In the genomic region with DNA sequence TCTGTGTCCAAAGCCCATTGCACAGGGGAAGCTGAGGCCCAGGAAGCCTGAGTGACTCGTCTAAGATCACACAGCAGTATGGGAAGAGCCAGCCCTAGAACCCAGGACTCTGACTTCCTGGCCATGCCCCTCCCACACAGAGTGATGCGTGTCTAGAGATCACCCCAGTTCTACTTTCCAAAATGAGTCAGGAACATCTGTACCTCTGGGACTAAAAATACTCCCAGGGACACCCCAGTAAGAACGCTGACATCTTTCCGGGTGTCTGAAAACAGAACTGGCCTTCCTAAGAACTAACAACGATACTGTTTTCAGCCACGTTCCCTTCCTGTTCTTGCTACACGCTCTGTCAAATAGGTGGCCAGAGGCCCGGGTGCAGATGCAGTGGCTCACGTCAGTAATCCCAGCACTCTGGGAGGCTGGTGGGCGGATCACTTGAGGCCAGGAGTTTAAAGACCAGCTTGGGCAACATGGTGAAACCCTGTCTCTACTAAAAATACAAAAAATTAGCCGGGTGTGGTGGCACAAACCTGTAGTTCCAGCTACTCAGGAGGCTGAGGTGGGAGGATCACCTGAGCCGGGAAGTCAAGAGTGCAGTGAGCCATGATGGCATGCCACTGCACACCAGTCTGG, we compare ENCODE assay signal across 9 cellular contexts. TPM values are rescaled to one million over a fixed set of nuclear protein-coding genes. Genes with fewer than 3 reads are reported as not detected.
DNase-seq lines count a peak whose midpoint lies in the region; ATAC-seq, FAIRE-seq and TF ChIP-seq lines count a peak whose summit lies in the region.
"Had no signal": no experiment of that assay in that cellular context is flagged by ENCODE, and none has a peak within 500 bp of the region (broad histone marks: within the 10 kb centered on the region; RNA-seq: fewer than 3 reads in every experiment).

No MANE protein-coding gene starts in this region.

- H3K27ac Mint-ChIP-seq in CD14-positive monocyte, result peak overlapping the region; percentile 68 to 92 (median 78)
- peak overlapping the region; percentile 81 for H3K27ac Mint-ChIP-seq in stimulated activated memory B cell treated with anti-CD40 and anti-IgM and Interleukin-4, amounts not matched to agents 10 μg/mL and 1 μg/mL and 100 μg/mL, for 72 hours
- H3K27ac Mint-ChIP-seq in mesothelial cell of epicardium, result no peak overlapping the region

- H3K36me3 Mint-ChIP-seq in CD14-positive monocyte (peaks cover 1 to 5% of the 10 kb centered on the region in 2 donors), mesothelial cell of epicardium (no peaks in the 10 kb centered on the region)
- peaks cover 22% of the 10 kb centered on the region for H3K36me3 Mint-ChIP-seq in stimulated activated memory B cell treated with anti-CD40 and anti-IgM and Interleukin-4, amounts not matched to agents 10 μg/mL and 1 μg/mL and 100 μg/mL, for 72 hours

- H3K27me3 Mint-ChIP-seq in CD14-positive monocyte (ENCODE audit: low read depth in 3 of 3), result peaks cover 16 to 28% (median 17%) of the 10 kb centered on the region in 3 donors
- peaks cover 23% of the 10 kb centered on the region for H3K27me3 Mint-ChIP-seq in stimulated activated memory B cell treated with anti-CD40 and anti-IgM and Interleukin-4, amounts not matched to agents 10 μg/mL and 1 μg/mL and 100 μg/mL, for 72 hours
- no peaks in the 10 kb centered on the region for H3K27me3 Mint-ChIP-seq in mesothelial cell of epicardium (ENCODE audit: low read depth)

- no peak for FAIRE-seq in bronchial epithelial cell (lab: Jason Lieb, UNC)

- no peak for TF ChIP-seq CTCF in CD14-positive monocyte (IDR thresholded peaks at IDR 0.05)
- no peak for TF ChIP-seq CTCF in bronchial epithelial cell (IDR thresholded peaks at IDR 0.05; ENCODE audit: insufficient read depth, low read length, severe bottlenecking)
- TF ChIP-seq CTCF in mesothelial cell of epicardium (IDR thresholded peaks at IDR 0.05; ENCODE audit: unreplicated experiment), result no peak

- peak; percentile 86 for ATAC-seq in GM19438 (IDR thresholded peaks at IDR 0.05; ENCODE audit: low read depth, unreplicated experiment)
- ATAC-seq in HG03439 (IDR thresholded peaks at IDR 0.05; ENCODE audit: unreplicated experiment), result peak; percentile 71
- peak; percentile 93 for ATAC-seq in stimulated activated memory B cell treated with anti-CD40 and anti-IgM and Interleukin-4, amounts not matched to agents 10 μg/mL and 1 μg/mL and 100 μg/mL, for 72 hours

- no peak overlapping the region for H3K4me3 ChIP-seq in bronchial epithelial cell (ENCODE audit: low read depth, low read length)

- H3K9me3 Mint-ChIP-seq in CD14-positive monocyte (peaks cover 12 to 31% (median 18%) of the 10 kb centered on the region in 7 donors), mesothelial cell of epicardium (peaks cover 10% of the 10 kb centered on the region)
- H3K9me3 Mint-ChIP-seq in stimulated activated memory B cell treated with anti-CD40 and anti-IgM and Interleukin-4, amounts not matched to agents 10 μg/mL and 1 μg/mL and 100 μg/mL, for 72 hours, result peaks cover 13% of the 10 kb centered on the region

- intact Hi-C loops in CD14-positive monocyte (cut with micrococcal nuclease), result loop anchor here in 1 of 2 donors (5.0 kb wide), 1 partner anchor 41 kb away; no protein-coding TSS in a partner anchor

- H3K27me3 ChIP-seq in bronchial epithelial cell (ENCODE audit: control insufficient read depth, insufficient read depth, low read length), result no peaks in the 10 kb centered on the region

- H3K4me3 Mint-ChIP-seq in CD14-positive monocyte (peak overlapping the region in 1 of 2 donors; percentile 33), mesothelial cell of epicardium (no peak overlapping the region)
- H3K4me3 Mint-ChIP-seq in stimulated activated memory B cell treated with anti-CD40 and anti-IgM and Interleukin-4, amounts not matched to agents 10 μg/mL and 1 μg/mL and 100 μg/mL, for 72 hours, result no peak overlapping the region
- H3K4me3 Mint-ChIP-seq: nephron had no signal

- no peaks in the 10 kb centered on the region for H3K36me3 ChIP-seq in bronchial epithelial cell (ENCODE audit: control insufficient read depth, insufficient read depth, low read length)

- H3K4me1 Mint-ChIP-seq in CD14-positive monocyte (peaks cover 32% of the 10 kb centered on the region), mesothelial cell of epicardium (no peaks in the 10 kb centered on the region)
- H3K4me1 Mint-ChIP-seq in stimulated activated memory B cell treated with anti-CD40 and anti-IgM and Interleukin-4, amounts not matched to agents 10 μg/mL and 1 μg/mL and 100 μg/mL, for 72 hours, result peaks cover 63% of the 10 kb centered on the region
- H3K4me1 Mint-ChIP-seq: nephron had no signal

- DNase-seq in CD14-positive monocyte (ENCODE audit: low spot score) (peak; percentile 70), bronchial epithelial cell (ENCODE audit: low read depth) (peak; percentile 12), SHP77 treated with DMSO at 0.1 percent for 48 hours (lab: John Stamatoyannopoulos, UW) (no peak), mesothelial cell of epicardium (ENCODE audit: low spot score in 2 of 2, unreplicated experiment in 2 of 2) (no peak), NCI-H69 (lab: John Stamatoyannopoulos, UW) (no peak)

RNA-seq across cellular contexts. Expression of gene PDGFB, which starts 21.7 kb away (rescaled TPM):
- not detected for polyA plus RNA-seq in CD14-positive monocyte
- total RNA-seq in bronchial epithelial cell (1.1 and 5.6 TPM in 2 replicates), mesothelial cell of epicardium (14.2 to 15.2 TPM (median 14.7 TPM) in 3 replicates)

RNA-seq across cellular contexts. Expression of gene RPL3, which starts 52.9 kb away (rescaled TPM):
- polyA plus RNA-seq in CD14-positive monocyte, result 100 to 1,000 TPM; 604 to 698 TPM
- total RNA-seq in bronchial epithelial cell (5,727 and 8,485 TPM in 2 replicates), mesothelial cell of epicardium (2,423 to 2,513 TPM (median 2,494 TPM) in 3 replicates)

Comparison
In these comparisons a context has a peak if more than half of its experiments do, and no peak if none do; other contexts are left out.
1. DNase-seq: peak in CD14-positive monocyte (single experiment) and bronchial epithelial cell (single experiment); none in SHP77 treated with DMSO at 0.1 percent for 48 hours (single experiment), mesothelial cell of epicardium (0 of 2) and NCI-H69 (single experiment).
2. Peak in every context shown above with its lines, with median percentiles within 50 percentile points of each other: ATAC-seq.